Comparison of ENCODE assay signal across 10 cellular contexts in the genomic region with DNA sequence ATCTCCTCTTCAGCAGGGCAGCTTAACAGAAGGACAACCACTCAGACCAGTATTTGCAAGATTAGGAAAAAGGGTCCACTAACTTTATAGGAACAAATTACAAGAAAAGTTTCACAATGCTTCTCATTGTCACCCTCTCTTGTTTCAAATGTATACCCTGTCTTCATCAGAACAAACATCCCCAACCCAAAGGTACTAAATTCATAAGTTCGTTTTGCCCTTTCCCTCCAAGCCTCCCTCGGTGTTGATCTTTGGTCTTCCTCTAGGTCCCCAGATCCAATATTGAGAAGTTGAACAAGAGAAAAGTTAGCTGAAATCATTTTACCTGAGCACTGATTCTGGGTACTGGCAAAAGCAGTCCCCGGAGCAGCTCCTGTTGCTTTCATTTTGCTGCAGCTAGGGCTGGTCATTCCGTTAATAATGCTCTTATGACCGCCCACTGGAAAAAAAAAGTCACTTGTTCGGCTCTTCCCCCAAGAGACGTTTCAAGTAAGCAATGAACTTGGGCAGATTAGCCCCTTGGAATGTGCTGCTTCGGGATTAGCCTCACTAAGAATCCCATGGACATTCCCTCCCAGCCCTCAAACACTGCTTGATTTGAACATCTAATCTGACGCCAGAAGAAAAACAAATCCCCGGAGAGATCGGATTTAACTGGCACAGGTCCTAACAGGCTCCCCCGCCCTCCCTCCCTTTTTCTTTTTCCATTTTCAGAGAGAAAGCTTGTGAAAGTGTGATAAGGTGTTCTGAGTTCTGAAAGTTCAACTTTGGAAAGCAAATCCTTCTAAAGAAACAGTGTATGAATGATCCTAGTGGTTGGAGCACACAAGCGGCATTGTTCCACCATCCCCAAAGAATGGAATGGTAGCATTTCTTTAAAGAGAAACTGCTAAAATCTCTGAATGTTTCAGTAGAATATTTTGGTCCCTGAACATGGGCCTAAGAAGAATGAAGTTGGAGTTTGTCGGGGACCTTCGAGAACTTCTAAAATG.
DNase-seq lines count a peak whose midpoint lies in the region; ATAC-seq and TF ChIP-seq lines count a peak whose summit lies in the region.
"Had no signal": no experiment of that assay in that cellular context is flagged by ENCODE, and none has a peak within 500 bp of the region (broad histone marks: within the 10 kb centered on the region; RNA-seq: fewer than 3 reads in every experiment).

No MANE protein-coding gene starts in this region.

- no peaks in the 10 kb centered on the region for H3K9me3 Mint-ChIP-seq in activated T-helper 2 cell treated with anti-CD3 and anti-CD28 coated beads, Interferon-gamma antibody, Interleukin-2, Interleukin-4, amounts not matched to agents 10 μg/mL and 5 μg/mL and 100 μg/mL, durations not matched to agents 14 hours and 24 hours and 36 hours
- no peaks in the 10 kb centered on the region for H3K9me3 Mint-ChIP-seq in stimulated activated memory B cell treated with anti-CD40 and anti-IgM and Interleukin-4, amounts not matched to agents 10 μg/mL and 1 μg/mL and 100 μg/mL, for 72 hours
- H3K9me3 Mint-ChIP-seq: CD8-positive, alpha-beta memory T cell had no signal

- H3K27ac Mint-ChIP-seq in activated T-helper 2 cell treated with anti-CD3 and anti-CD28 coated beads, Interferon-gamma antibody, Interleukin-2, Interleukin-4, amounts not matched to agents 10 μg/mL and 5 μg/mL and 100 μg/mL, durations not matched to agents 14 hours and 24 hours and 36 hours = no peak overlapping the region
- no peak overlapping the region for H3K27ac Mint-ChIP-seq in stimulated activated memory B cell treated with anti-CD40 and anti-IgM and Interleukin-4, amounts not matched to agents 10 μg/mL and 1 μg/mL and 100 μg/mL, for 72 hours
- H3K27ac Mint-ChIP-seq: CD8-positive, alpha-beta memory T cell had no signal

- H3K27me3 ChIP-seq in BE2C (no peaks in the 10 kb centered on the region), ascending aorta (no peaks in the 10 kb centered on the region)

- H3K4me3 Mint-ChIP-seq in activated T-helper 2 cell treated with anti-CD3 and anti-CD28 coated beads, Interferon-gamma antibody, Interleukin-2, Interleukin-4, amounts not matched to agents 10 μg/mL and 5 μg/mL and 100 μg/mL, durations not matched to agents 14 hours and 24 hours and 36 hours (ENCODE audit: low read depth) = no peak overlapping the region
- no peak overlapping the region for H3K4me3 Mint-ChIP-seq in stimulated activated memory B cell treated with anti-CD40 and anti-IgM and Interleukin-4, amounts not matched to agents 10 μg/mL and 1 μg/mL and 100 μg/mL, for 72 hours
- H3K4me3 Mint-ChIP-seq: CD8-positive, alpha-beta memory T cell had no signal

- peak overlapping the region; percentile 70 to 80 for H3K27ac ChIP-seq in ascending aorta

- no peaks in the 10 kb centered on the region for H3K36me3 Mint-ChIP-seq in activated T-helper 2 cell treated with anti-CD3 and anti-CD28 coated beads, Interferon-gamma antibody, Interleukin-2, Interleukin-4, amounts not matched to agents 10 μg/mL and 5 μg/mL and 100 μg/mL, durations not matched to agents 14 hours and 24 hours and 36 hours (ENCODE audit: low read depth)
- H3K36me3 Mint-ChIP-seq in stimulated activated memory B cell treated with anti-CD40 and anti-IgM and Interleukin-4, amounts not matched to agents 10 μg/mL and 1 μg/mL and 100 μg/mL, for 72 hours = no peaks in the 10 kb centered on the region
- H3K36me3 Mint-ChIP-seq: CD8-positive, alpha-beta memory T cell had no signal

- H3K9me3 ChIP-seq in BE2C = no peaks in the 10 kb centered on the region
- H3K9me3 ChIP-seq in ascending aorta = no peaks in the 10 kb centered on the region

- H3K4me1 Mint-ChIP-seq in activated T-helper 2 cell treated with anti-CD3 and anti-CD28 coated beads, Interferon-gamma antibody, Interleukin-2, Interleukin-4, amounts not matched to agents 10 μg/mL and 5 μg/mL and 100 μg/mL, durations not matched to agents 14 hours and 24 hours and 36 hours (ENCODE audit: low read depth) = no peaks in the 10 kb centered on the region
- H3K4me1 Mint-ChIP-seq in stimulated activated memory B cell treated with anti-CD40 and anti-IgM and Interleukin-4, amounts not matched to agents 10 μg/mL and 1 μg/mL and 100 μg/mL, for 72 hours = no peaks in the 10 kb centered on the region
- H3K4me1 Mint-ChIP-seq: CD8-positive, alpha-beta memory T cell had no signal

- H3K27me3 Mint-ChIP-seq in activated T-helper 2 cell treated with anti-CD3 and anti-CD28 coated beads, Interferon-gamma antibody, Interleukin-2, Interleukin-4, amounts not matched to agents 10 μg/mL and 5 μg/mL and 100 μg/mL, durations not matched to agents 14 hours and 24 hours and 36 hours (ENCODE audit: low read depth) = peaks cover 1% of the 10 kb centered on the region
- H3K27me3 Mint-ChIP-seq in stimulated activated memory B cell treated with anti-CD40 and anti-IgM and Interleukin-4, amounts not matched to agents 10 μg/mL and 1 μg/mL and 100 μg/mL, for 72 hours = no peaks in the 10 kb centered on the region

- DNase-seq in BE2C (peak; percentile 12), ascending aorta (ENCODE audit: low spot score in 2 of 2) (peak in 1 of 2 donors; percentile 68), left ventricle myocardium superior (no peak), renal cortical epithelial cell (ENCODE audit: low read depth) (peak; percentile 73)
- no peak for DNase-seq in activated T-helper 2 cell treated with anti-CD3 and anti-CD28 coated beads, Interferon-gamma antibody, Interleukin-2, Interleukin-4, amounts not matched to agents 10 μg/mL and 5 μg/mL and 100 μg/mL, durations not matched to agents 14 hours and 24 hours and 36 hours (ENCODE audit: low spot score)
- no peak for DNase-seq in activated CD8-positive, alpha-beta memory T cell treated with anti-CD3 and anti-CD28 coated beads, Interleukin-2, amount 50 U/mL, for 4 hours
- DNase-seq: CD8-positive, alpha-beta memory T cell; occipital lobe had no signal

- TF ChIP-seq CTCF in BE2C (IDR thresholded peaks at IDR 0.05; ENCODE audit: low read depth, low read length) (no peak), ascending aorta (IDR thresholded peaks at IDR 0.05) (no peak)

- ATAC-seq in left ventricle myocardium superior (peak; percentile 68), HG02885 (IDR thresholded peaks at IDR 0.05; ENCODE audit: poor library complexity, unreplicated experiment) (no peak)
- ATAC-seq in stimulated activated memory B cell treated with anti-CD40 and anti-IgM and Interleukin-4, amounts not matched to agents 10 μg/mL and 1 μg/mL and 100 μg/mL, for 72 hours = no peak

- H3K36me3 ChIP-seq in BE2C = no peaks in the 10 kb centered on the region
- H3K36me3 ChIP-seq in ascending aorta = no peaks in the 10 kb centered on the region

- H3K4me1 ChIP-seq in BE2C (no peaks in the 10 kb centered on the region), ascending aorta (no peaks in the 10 kb centered on the region)

- intact Hi-C loops in ascending aorta (cut with DNase I) (no loop called here), left ventricle myocardium superior (cut with micrococcal nuclease) (no loop called here)
- intact Hi-C loops in activated T-helper 2 cell treated with anti-CD3 and anti-CD28 coated beads, Interferon-gamma antibody, Interleukin-2, Interleukin-4, amounts not matched to agents 10 μg/mL and 5 μg/mL and 100 μg/mL, durations not matched to agents 14 hours and 24 hours and 36 hours (cut with micrococcal nuclease) = no loop called here

- H3K4me3 ChIP-seq in BE2C (ENCODE audit: low read depth, low read length) (peak overlapping the region; percentile 73), ascending aorta (peak overlapping the region; percentile 45 to 69)

Comparison
In these comparisons a context has a peak if more than half of its experiments do, and no peak if none do; other contexts are left out.
1. DNase-seq: peak in BE2C (single experiment) and renal cortical epithelial cell (single experiment); none in left ventricle myocardium superior (single experiment), activated T-helper 2 cell treated with anti-CD3 and anti-CD28 coated beads, Interferon-gamma antibody, Interleukin-2, Interleukin-4, amounts not matched to agents 10 μg/mL and 5 μg/mL and 100 μg/mL, durations not matched to agents 14 hours and 24 hours and 36 hours (single experiment) and activated CD8-positive, alpha-beta memory T cell treated with anti-CD3 and anti-CD28 coated beads, Interleukin-2, amount 50 U/mL, for 4 hours (single experiment).